In the genomic region with DNA sequence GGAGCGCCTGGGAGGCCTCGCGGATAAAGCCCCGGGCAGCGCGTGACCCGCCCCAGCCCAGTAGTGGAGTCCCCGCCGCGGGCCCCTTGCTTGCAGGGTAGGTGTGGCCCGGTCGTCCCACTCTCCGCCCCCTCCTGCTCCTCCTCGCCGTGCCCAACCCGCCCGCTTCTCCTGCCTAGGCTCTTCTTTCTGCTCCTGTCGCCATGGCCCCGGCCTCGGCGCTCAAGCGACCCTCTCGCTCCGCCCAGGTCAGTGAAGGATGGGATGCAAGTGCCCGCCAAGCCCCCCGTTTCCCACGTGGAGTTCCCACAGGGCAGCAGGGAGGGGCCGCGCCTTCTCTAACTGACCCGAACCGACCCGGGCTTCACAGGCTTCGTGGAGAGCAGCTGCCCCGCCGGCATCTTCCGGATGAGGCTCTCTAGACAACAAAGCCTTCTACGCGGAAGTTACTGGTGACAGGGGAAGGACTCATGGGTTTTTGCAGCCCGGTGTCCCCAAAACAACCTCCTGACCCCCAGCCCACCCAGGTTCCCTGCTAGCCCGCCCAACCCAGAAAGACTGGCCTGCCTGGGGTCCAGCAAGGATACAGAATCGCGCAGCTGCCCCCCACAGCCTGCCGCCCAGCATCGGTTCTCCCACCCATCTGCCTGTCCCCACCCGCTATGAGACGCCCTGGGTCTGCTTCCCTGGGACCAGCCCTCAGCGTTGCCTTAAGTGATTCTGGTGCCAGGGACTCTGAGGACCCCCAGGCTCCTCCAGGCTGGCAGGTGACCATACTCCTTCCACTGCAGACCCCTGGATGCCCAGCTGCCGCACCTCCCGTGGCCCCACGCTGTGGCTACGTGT, we compare ENCODE assay signal across 8 cellular contexts. TPM values are rescaled to one million over a fixed set of nuclear protein-coding genes. Genes with fewer than 3 reads are reported as not detected.
DNase-seq lines count a peak whose midpoint lies in the region; ATAC-seq, FAIRE-seq and TF ChIP-seq lines count a peak whose summit lies in the region.

No MANE protein-coding gene starts in this region.

- H3K9ac ChIP-seq in kidney (ENCODE audit: low read length in 2 of 2), result peak overlapping the region in 1 of 2 donors; percentile 19

- H3K27ac ChIP-seq in kidney (ENCODE audit: low read depth in 2 of 2, low read length in 2 of 2), result no peak overlapping the region

- DNase-seq in RPMI8226 (peak; percentile 42), amniotic epithelial cell (ENCODE audit: low read depth) (peak; percentile 19), kidney (peak; percentile 87), NCI-H1694 treated with DMSO at 0.1 percent for 48 hours (lab: John Stamatoyannopoulos, UW) (no peak), SIG-M5 treated with dmso at 0.1 percent for 504 hours (lab: John Stamatoyannopoulos, UW; ENCODE audit: unreplicated experiment) (no peak)
- peak; percentile 30 to 34 for DNase-seq in stimulated activated CD4-positive, alpha-beta T cell treated with anti-CD3 and anti-CD28 coated beads, Interleukin-2, amount 100 ng/mL, for 48 hours

- FAIRE-seq in kidney (lab: Jason Lieb, UNC), result no peak

- peak; percentile 87 for ATAC-seq in GM18502 (IDR thresholded peaks at IDR 0.05; ENCODE audit: poor library complexity, unreplicated experiment)
- ATAC-seq in HG02798 (IDR thresholded peaks at IDR 0.05; ENCODE audit: poor library complexity, unreplicated experiment), result peak; percentile 85

- H3K36me3 ChIP-seq in kidney (ENCODE audit: control insufficient read depth in 1 of 2, insufficient read depth in 2 of 2, low read length in 2 of 2), result no peaks in the 10 kb centered on the region

- intact Hi-C loops in kidney (cut with DNase I), result loop anchor here (10.0 kb wide), 1 partner anchor 504 kb away; no protein-coding TSS in a partner anchor

- no peaks in the 10 kb centered on the region for H3K4me1 ChIP-seq in kidney (ENCODE audit: control insufficient read depth in 1 of 2, insufficient read depth in 1 of 2, low read depth in 1 of 2, low read length in 2 of 2)

- no peaks in the 10 kb centered on the region for H3K9me3 ChIP-seq in kidney (ENCODE audit: control insufficient read depth in 1 of 2, low read length in 2 of 2)

- TF ChIP-seq CTCF in kidney (IDR thresholded peaks at IDR 0.05; ENCODE audit: borderline replicate concordance, extremely low read depth, insufficient read depth), result no peak

- peak overlapping the region; percentile 28 to 46 for H3K4me3 ChIP-seq in kidney (ENCODE audit: low read length in 2 of 2)

RNA-seq across cellular contexts. Expression of gene TTC32, which starts 32.9 kb away (rescaled TPM):
- total RNA-seq in kidney, result 17.7 TPM
- polyA plus RNA-seq in kidney (ENCODE audit: insufficient read depth, low read depth, low replicate concordance), result 8.6 TPM

Comparison
In these comparisons a context has a peak if more than half of its experiments do, and no peak if none do; other contexts are left out.
1. DNase-seq: peak in RPMI8226 (single experiment), amniotic epithelial cell (single experiment), kidney (single experiment) and stimulated activated CD4-positive, alpha-beta T cell treated with anti-CD3 and anti-CD28 coated beads, Interleukin-2, amount 100 ng/mL, for 48 hours (2 of 2); none in NCI-H1694 treated with DMSO at 0.1 percent for 48 hours (single experiment) and SIG-M5 treated with dmso at 0.1 percent for 504 hours (single experiment).